22 cellular contexts compared by ENCODE assay signal in the genomic region with DNA sequence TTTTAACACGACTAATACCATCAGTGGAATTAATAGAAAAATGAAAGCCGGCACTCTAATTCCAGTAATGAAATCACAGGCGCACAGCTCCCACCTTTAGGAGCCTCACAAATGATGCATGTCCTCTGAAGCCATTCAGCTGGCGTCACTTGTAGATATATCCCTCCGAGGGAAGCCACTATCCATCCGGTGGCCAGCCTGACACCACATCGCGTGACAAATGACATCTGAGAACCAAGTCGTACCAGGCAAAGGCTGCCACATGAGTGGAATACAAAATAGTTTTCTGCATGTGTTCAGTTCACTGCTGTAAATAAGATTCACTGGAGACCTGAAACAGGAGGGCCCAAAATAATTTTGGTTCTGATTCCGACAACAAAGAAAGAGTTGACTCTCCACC.
"Had no signal": no experiment of that assay in that cellular context is flagged by ENCODE, and none has a peak within 500 bp of the region (broad histone marks: within the 10 kb centered on the region; RNA-seq: fewer than 3 reads in every experiment).

No MANE protein-coding gene starts in this region.

- H3K4me3 ChIP-seq: left ventricle myocardium inferior, SK-N-MC, spleen, tibial artery had no signal

- DNase-seq: activated CD4-positive, alpha-beta memory T cell treated with anti-CD3 and anti-CD28 coated beads, Interleukin-2, amount 10 ng/mL, durations not matched to agents 7 days and 5 days; activated CD4-positive, alpha-beta T cell treated with anti-CD3 and anti-CD28 coated beads, Interleukin-2, amount 10 ng/mL, durations not matched to agents 24 days and 14 days; activated gamma-delta T cell treated with Interleukin-2 at 50 U/mL for 16 hours; activated T-cell treated with anti-CD3 and anti-CD28 coated beads, Interleukin-2, amount 50 U/mL, for 1 hour; cortex of kidney; immature natural killer cell; kidney glomerular epithelial cell; left ventricle myocardium inferior; mammary epithelial cell; spleen; stimulated activated CD4-positive, alpha-beta T cell treated with anti-CD3 and anti-CD28 coated beads, Interleukin-4, amount 100 ng/mL, for 24 hours; stimulated activated naive CD4-positive, alpha-beta T cell treated with Interleukin-2 at 50 U/mL for 16 hours; tibial artery had no signal

- H3K27ac Mint-ChIP-seq: activated CD4-positive, alpha-beta memory T cell treated with anti-CD3 and anti-CD28 coated beads, Interleukin-2, amount 10 ng/mL, durations not matched to agents 7 days and 5 days; activated CD4-positive, alpha-beta T cell treated with anti-CD3 and anti-CD28 coated beads, Interleukin-2, amount 10 ng/mL, durations not matched to agents 24 days and 14 days; activated naive CD4-positive, alpha-beta T cell treated with anti-CD3 and anti-CD28 coated beads, Interleukin-2, amount 50 U/mL, for 24 hours; immature natural killer cell; nephron had no signal

- H3K36me3 Mint-ChIP-seq: activated naive CD4-positive, alpha-beta T cell treated with anti-CD3 and anti-CD28 coated beads, Interleukin-2, amount 50 U/mL, for 24 hours; immature natural killer cell had no signal

- H3K4me3 Mint-ChIP-seq: activated CD4-positive, alpha-beta memory T cell treated with anti-CD3 and anti-CD28 coated beads, Interleukin-2, amount 10 ng/mL, durations not matched to agents 7 days and 5 days; activated CD4-positive, alpha-beta T cell treated with anti-CD3 and anti-CD28 coated beads, Interleukin-2, amount 10 ng/mL, durations not matched to agents 24 days and 14 days; activated naive CD4-positive, alpha-beta T cell treated with anti-CD3 and anti-CD28 coated beads, Interleukin-2, amount 50 U/mL, for 24 hours; central memory CD8-positive, alpha-beta T cell; immature natural killer cell; nephron had no signal

- H3K9me3 ChIP-seq: left ventricle myocardium inferior, neutrophil, spleen, tibial artery had no signal

- H3K27ac ChIP-seq: epithelial cell of prostate, left ventricle myocardium inferior, neutrophil, parathyroid adenoma, SK-N-MC, spleen, tibial artery, VCaP had no signal

- H3K4me1 Mint-ChIP-seq: activated CD4-positive, alpha-beta memory T cell treated with anti-CD3 and anti-CD28 coated beads, Interleukin-2, amount 10 ng/mL, durations not matched to agents 7 days and 5 days; activated CD4-positive, alpha-beta T cell treated with anti-CD3 and anti-CD28 coated beads, Interleukin-2, amount 10 ng/mL, durations not matched to agents 24 days and 14 days; activated naive CD4-positive, alpha-beta T cell treated with anti-CD3 and anti-CD28 coated beads, Interleukin-2, amount 50 U/mL, for 24 hours; central memory CD8-positive, alpha-beta T cell; immature natural killer cell; nephron had no signal

- ATAC-seq: activated CD4-positive, CD25-positive, alpha-beta regulatory T cell treated with anti-CD3 and anti-CD28 coated beads, Interleukin-2, amount 50 U/mL, for 24 hours had no signal

- H3K36me3 ChIP-seq: left ventricle myocardium inferior, neutrophil, spleen, tibial artery had no signal

- H3K27me3 Mint-ChIP-seq: activated CD4-positive, alpha-beta memory T cell treated with anti-CD3 and anti-CD28 coated beads, Interleukin-2, amount 10 ng/mL, durations not matched to agents 7 days and 5 days; activated CD4-positive, alpha-beta T cell treated with anti-CD3 and anti-CD28 coated beads, Interleukin-2, amount 10 ng/mL, durations not matched to agents 24 days and 14 days; activated naive CD4-positive, alpha-beta T cell treated with anti-CD3 and anti-CD28 coated beads, Interleukin-2, amount 50 U/mL, for 24 hours had no signal

- H3K4me1 ChIP-seq: left ventricle myocardium inferior, parathyroid adenoma, spleen, tibial artery had no signal

- H3K9me3 Mint-ChIP-seq: activated CD4-positive, alpha-beta memory T cell treated with anti-CD3 and anti-CD28 coated beads, Interleukin-2, amount 10 ng/mL, durations not matched to agents 7 days and 5 days; activated CD4-positive, alpha-beta T cell treated with anti-CD3 and anti-CD28 coated beads, Interleukin-2, amount 10 ng/mL, durations not matched to agents 24 days and 14 days; activated naive CD4-positive, alpha-beta T cell treated with anti-CD3 and anti-CD28 coated beads, Interleukin-2, amount 50 U/mL, for 24 hours had no signal

- H3K27me3 ChIP-seq: neutrophil, tibial artery had no signal
